Comparison of ENCODE assay signal across 1 cellular context in the genomic region with DNA sequence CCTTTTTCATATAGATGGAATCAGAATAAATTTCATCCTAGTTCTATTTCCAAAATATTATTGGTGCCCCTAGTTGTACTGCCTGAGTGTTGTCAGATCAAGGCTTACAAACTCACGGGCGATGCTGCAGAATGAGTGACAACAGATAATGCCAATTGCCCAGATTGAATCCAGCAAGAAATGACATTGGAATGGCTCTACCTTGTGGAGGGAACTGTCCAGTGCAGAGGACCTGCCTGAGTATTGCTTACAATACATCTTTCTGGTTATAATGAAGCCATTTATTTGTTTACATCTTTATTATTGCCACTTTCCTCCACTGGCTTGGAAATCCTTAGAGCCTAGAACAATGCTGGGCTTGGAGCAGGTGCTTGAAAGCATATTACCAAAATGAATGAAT.
TF ChIP-seq lines count a peak whose summit lies in the region.

No MANE protein-coding gene starts in this region.

TF ChIP-seq in liver, 16 proteins besides CTCF, POLR2A, EP300 and RAD21 (continued from another document):
- TF ChIP-seq, protein P1, sequence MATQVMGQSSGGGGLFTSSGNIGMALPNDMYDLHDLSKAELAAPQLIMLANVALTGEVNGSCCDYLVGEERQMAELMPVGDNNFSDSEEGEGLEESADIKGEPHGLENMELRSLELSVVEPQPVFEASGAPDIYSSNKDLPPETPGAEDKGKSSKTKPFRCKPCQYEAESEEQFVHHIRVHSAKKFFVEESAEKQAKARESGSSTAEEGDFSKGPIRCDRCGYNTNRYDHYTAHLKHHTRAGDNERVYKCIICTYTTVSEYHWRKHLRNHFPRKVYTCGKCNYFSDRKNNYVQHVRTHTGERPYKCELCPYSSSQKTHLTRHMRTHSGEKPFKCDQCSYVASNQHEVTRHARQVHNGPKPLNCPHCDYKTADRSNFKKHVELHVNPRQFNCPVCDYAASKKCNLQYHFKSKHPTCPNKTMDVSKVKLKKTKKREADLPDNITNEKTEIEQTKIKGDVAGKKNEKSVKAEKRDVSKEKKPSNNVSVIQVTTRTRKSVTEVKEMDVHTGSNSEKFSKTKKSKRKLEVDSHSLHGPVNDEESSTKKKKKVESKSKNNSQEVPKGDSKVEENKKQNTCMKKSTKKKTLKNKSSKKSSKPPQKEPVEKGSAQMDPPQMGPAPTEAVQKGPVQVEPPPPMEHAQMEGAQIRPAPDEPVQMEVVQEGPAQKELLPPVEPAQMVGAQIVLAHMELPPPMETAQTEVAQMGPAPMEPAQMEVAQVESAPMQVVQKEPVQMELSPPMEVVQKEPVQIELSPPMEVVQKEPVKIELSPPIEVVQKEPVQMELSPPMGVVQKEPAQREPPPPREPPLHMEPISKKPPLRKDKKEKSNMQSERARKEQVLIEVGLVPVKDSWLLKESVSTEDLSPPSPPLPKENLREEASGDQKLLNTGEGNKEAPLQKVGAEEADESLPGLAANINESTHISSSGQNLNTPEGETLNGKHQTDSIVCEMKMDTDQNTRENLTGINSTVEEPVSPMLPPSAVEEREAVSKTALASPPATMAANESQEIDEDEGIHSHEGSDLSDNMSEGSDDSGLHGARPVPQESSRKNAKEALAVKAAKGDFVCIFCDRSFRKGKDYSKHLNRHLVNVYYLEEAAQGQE (IDR thresholded peaks at IDR 0.05): no peak
- TF ChIP-seq FOXA1 (IDR thresholded peaks at IDR 0.05) (no peak), FOXA2 (IDR thresholded peaks at IDR 0.05) (no peak)
